In the genomic region with DNA sequence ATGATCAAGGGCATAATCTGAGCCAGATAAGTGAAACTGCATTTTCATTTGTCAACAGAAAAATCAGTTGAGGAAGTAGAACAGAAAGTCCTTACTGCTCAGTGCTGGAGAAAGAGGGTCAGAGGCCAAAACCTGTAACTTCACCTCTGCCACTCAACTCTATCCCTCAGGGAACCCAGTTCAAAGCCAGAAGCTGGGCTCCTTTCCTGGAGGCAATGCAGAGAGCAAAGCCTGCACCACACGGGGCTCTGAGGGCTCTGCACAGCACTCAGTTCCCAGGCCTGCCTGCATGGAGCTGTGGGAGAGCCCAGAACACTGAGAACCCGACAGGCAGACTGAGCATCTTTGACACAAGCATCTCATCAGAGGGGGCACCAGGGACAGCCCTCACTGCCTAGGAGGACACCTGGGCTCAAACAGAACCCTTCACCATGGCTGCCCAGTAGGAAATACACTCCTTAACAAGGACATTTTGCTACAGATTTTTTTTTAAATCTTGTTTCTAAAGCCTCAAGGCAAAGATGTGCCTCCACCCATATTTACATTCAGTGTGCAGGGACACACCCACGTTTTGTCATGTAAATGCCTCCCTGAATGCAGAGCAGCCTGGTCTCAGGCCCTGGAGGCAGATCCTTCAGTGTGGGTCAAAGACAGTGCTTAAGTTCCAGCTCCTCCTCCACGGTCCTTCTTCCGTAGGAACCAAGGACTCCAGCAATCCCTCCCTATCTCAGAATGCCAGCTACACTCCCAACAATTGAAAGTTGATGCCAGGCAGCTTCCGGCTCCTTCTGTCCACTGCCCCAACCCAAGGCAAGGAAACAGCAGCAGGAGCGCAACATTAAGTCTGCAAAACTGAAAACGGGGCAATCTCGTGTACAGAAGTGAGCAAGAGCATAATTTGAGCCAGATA, we compare ENCODE assay signal across 8 cellular contexts. TPM values are rescaled to one million over a fixed set of nuclear protein-coding genes. Genes with fewer than 3 reads are reported as not detected.
DNase-seq lines count a peak whose midpoint lies in the region; ATAC-seq and TF ChIP-seq lines count a peak whose summit lies in the region.

No MANE protein-coding gene starts in this region.

- no peak for TF ChIP-seq CTCF in epithelial cell of esophagus (IDR thresholded peaks at IDR 0.05; ENCODE audit: insufficient read depth, low read depth, low read length, missing control alignments)

- no peaks in the 10 kb centered on the region for H3K9me3 Mint-ChIP-seq in activated CD4-positive, alpha-beta T cell treated with anti-CD3 and anti-CD28 coated beads, Interleukin-2, amount 10 ng/mL, durations not matched to agents 24 days and 14 days
- no peaks in the 10 kb centered on the region for H3K9me3 Mint-ChIP-seq in IgD-negative memory B cell
- no peaks in the 10 kb centered on the region for H3K9me3 Mint-ChIP-seq in stimulated activated naive CD8-positive, alpha-beta T cell treated with anti-CD3 and anti-CD28 coated beads, Interleukin-15, amount 100 ng/mL, for 72 hours

- H3K4me1 Mint-ChIP-seq in activated CD4-positive, alpha-beta T cell treated with anti-CD3 and anti-CD28 coated beads, Interleukin-2, amount 10 ng/mL, durations not matched to agents 24 days and 14 days: peaks cover 53% of the 10 kb centered on the region
- H3K4me1 Mint-ChIP-seq in IgD-negative memory B cell: peaks cover 17 to 55% (median 49%) of the 10 kb centered on the region in 3 donors
- H3K4me1 Mint-ChIP-seq in stimulated activated naive CD8-positive, alpha-beta T cell treated with anti-CD3 and anti-CD28 coated beads, Interleukin-15, amount 100 ng/mL, for 72 hours: peaks cover 55% of the 10 kb centered on the region

- H3K4me3 ChIP-seq in epithelial cell of esophagus (ENCODE audit: low read length): no peak overlapping the region

- intact Hi-C loops in activated CD4-positive, alpha-beta T cell treated with anti-CD3 and anti-CD28 coated beads, Interleukin-2, amount 10 ng/mL, durations not matched to agents 24 days and 14 days (cut with micrococcal nuclease): loop anchor here (2.0 to 5.0 kb wide), 5 partner anchors 37 to 407 kb away; no protein-coding TSS in a partner anchor

- H3K4me3 Mint-ChIP-seq in activated CD4-positive, alpha-beta T cell treated with anti-CD3 and anti-CD28 coated beads, Interleukin-2, amount 10 ng/mL, durations not matched to agents 24 days and 14 days: peak overlapping the region; percentile 95
- H3K4me3 Mint-ChIP-seq in IgD-negative memory B cell: peak overlapping the region; percentile 83 to 98 (median 96)
- H3K4me3 Mint-ChIP-seq in stimulated activated naive CD8-positive, alpha-beta T cell treated with anti-CD3 and anti-CD28 coated beads, Interleukin-15, amount 100 ng/mL, for 72 hours: peak overlapping the region; percentile 3 to 62

- peak overlapping the region; percentile 96 for H3K27ac Mint-ChIP-seq in activated CD4-positive, alpha-beta T cell treated with anti-CD3 and anti-CD28 coated beads, Interleukin-2, amount 10 ng/mL, durations not matched to agents 24 days and 14 days
- H3K27ac Mint-ChIP-seq in IgD-negative memory B cell: peak overlapping the region; percentile 97 to 98 (median 97)
- no peak overlapping the region for H3K27ac Mint-ChIP-seq in stimulated activated naive CD8-positive, alpha-beta T cell treated with anti-CD3 and anti-CD28 coated beads, Interleukin-15, amount 100 ng/mL, for 72 hours

- H3K36me3 Mint-ChIP-seq in activated CD4-positive, alpha-beta T cell treated with anti-CD3 and anti-CD28 coated beads, Interleukin-2, amount 10 ng/mL, durations not matched to agents 24 days and 14 days (ENCODE audit: low read depth): peaks cover 54% of the 10 kb centered on the region
- peaks cover 7% of the 10 kb centered on the region for H3K36me3 Mint-ChIP-seq in IgD-negative memory B cell

- DNase-seq in activated CD4-positive, alpha-beta T cell treated with anti-CD3 and anti-CD28 coated beads, Interleukin-2, amount 10 ng/mL, durations not matched to agents 24 days and 14 days: peak; percentile 73
- DNase-seq in activated CD4-positive, alpha-beta T cell treated with anti-CD3 and anti-CD28 coated beads for 48 hours: no peak
- peak; percentile 49 for DNase-seq in epithelial cell of esophagus (ENCODE audit: low read depth)
- no peak for DNase-seq in stimulated activated naive CD8-positive, alpha-beta T cell treated with anti-CD3 and anti-CD28 coated beads, Interleukin-15, amount 100 ng/mL, for 72 hours
- no peak for DNase-seq in kidney glomerular epithelial cell (lab: John Stamatoyannopoulos, UW)
- DNase-seq in NOMO-1 treated with dmso at 0.1 percent for 144 hours (lab: John Stamatoyannopoulos, UW; ENCODE audit: unreplicated experiment): no peak

- ATAC-seq in stimulated activated naive CD8-positive, alpha-beta T cell treated with anti-CD3 and anti-CD28 coated beads, Interleukin-15, amount 100 ng/mL, for 72 hours: no peak
- ATAC-seq in GM18511 (IDR thresholded peaks at IDR 0.05; ENCODE audit: unreplicated experiment): no peak

- no peaks in the 10 kb centered on the region for H3K27me3 Mint-ChIP-seq in activated CD4-positive, alpha-beta T cell treated with anti-CD3 and anti-CD28 coated beads, Interleukin-2, amount 10 ng/mL, durations not matched to agents 24 days and 14 days
- H3K27me3 Mint-ChIP-seq in IgD-negative memory B cell: no peaks in the 10 kb centered on the region
- no peaks in the 10 kb centered on the region for H3K27me3 Mint-ChIP-seq in stimulated activated naive CD8-positive, alpha-beta T cell treated with anti-CD3 and anti-CD28 coated beads, Interleukin-15, amount 100 ng/mL, for 72 hours

RNA-seq across cellular contexts. Expression of gene RNASET2, which starts 6.6 kb away (rescaled TPM):
- 93.3 and 108 TPM in 2 replicates for total RNA-seq in activated CD4-positive, alpha-beta T cell treated with anti-CD3 and anti-CD28 coated beads, Interleukin-2, amount 10 ng/mL, durations not matched to agents 24 days and 14 days
- polyA plus RNA-seq in IgD-negative memory B cell: 708 TPM

RNA-seq across cellular contexts. Expression of gene CEP43, which starts 49.4 kb away (rescaled TPM):
- 21.1 and 23.0 TPM in 2 replicates for total RNA-seq in activated CD4-positive, alpha-beta T cell treated with anti-CD3 and anti-CD28 coated beads, Interleukin-2, amount 10 ng/mL, durations not matched to agents 24 days and 14 days
- 4.4 TPM for polyA plus RNA-seq in IgD-negative memory B cell

Comparison
In these comparisons a context has a peak if more than half of its experiments do, and no peak if none do; other contexts are left out.
1. DNase-seq: peak in activated CD4-positive, alpha-beta T cell treated with anti-CD3 and anti-CD28 coated beads, Interleukin-2, amount 10 ng/mL, durations not matched to agents 24 days and 14 days (single experiment) and epithelial cell of esophagus (single experiment); none in activated CD4-positive, alpha-beta T cell treated with anti-CD3 and anti-CD28 coated beads for 48 hours (single experiment), stimulated activated naive CD8-positive, alpha-beta T cell treated with anti-CD3 and anti-CD28 coated beads, Interleukin-15, amount 100 ng/mL, for 72 hours (0 of 2), kidney glomerular epithelial cell (single experiment) and NOMO-1 treated with dmso at 0.1 percent for 144 hours (single experiment).
2. H3K27ac Mint-ChIP-seq: peak in activated CD4-positive, alpha-beta T cell treated with anti-CD3 and anti-CD28 coated beads, Interleukin-2, amount 10 ng/mL, durations not matched to agents 24 days and 14 days (single experiment) and IgD-negative memory B cell (3 of 3); none in stimulated activated naive CD8-positive, alpha-beta T cell treated with anti-CD3 and anti-CD28 coated beads, Interleukin-15, amount 100 ng/mL, for 72 hours (0 of 2).
3. H3K4me3 Mint-ChIP-seq: peak in every context shown above with its lines; median percentile 96 in IgD-negative memory B cell; 95 in activated CD4-positive, alpha-beta T cell treated with anti-CD3 and anti-CD28 coated beads, Interleukin-2, amount 10 ng/mL, durations not matched to agents 24 days and 14 days; 32 in stimulated activated naive CD8-positive, alpha-beta T cell treated with anti-CD3 and anti-CD28 coated beads, Interleukin-15, amount 100 ng/mL, for 72 hours.